Comparison of ENCODE assay signal across 8 cellular contexts in genomic region chr20:54199721-54200176, GRCh38. TPM values are rescaled to one million over a fixed set of nuclear protein-coding genes. Genes with fewer than 3 reads are reported as not detected.
DNase-seq lines count a peak whose midpoint lies in the region; ATAC-seq and TF ChIP-seq lines count a peak whose summit lies in the region.

No MANE protein-coding gene starts in this region.

- peak; percentile 64 for DNase-seq in Daoy (ENCODE audit: low read depth)
- peak; percentile 34 for DNase-seq in NCI-H748 (lab: John Stamatoyannopoulos, UW; ENCODE audit: unreplicated experiment)
- DNase-seq in activated CD4-positive, alpha-beta T cell treated with anti-CD3 and anti-CD28 coated beads, Interleukin-2, amount 50 U/mL, for 4 hours: peak; percentile 58 to 70
- DNase-seq in dorsolateral prefrontal cortex: peak; percentile 67 to 91 (median 80)
- peak; percentile 72 for DNase-seq in lower lobe of right lung
- DNase-seq in stimulated activated CD8-positive, alpha-beta memory T cell treated with anti-CD3 and anti-CD28 coated beads, Interleukin-15, amount 100 ng/mL, for 1 hour (ENCODE audit: low read depth): peak; percentile 51

- ATAC-seq in HG03139 (IDR thresholded peaks at IDR 0.05; ENCODE audit: unreplicated experiment) (peak; percentile 58), lower lobe of right lung (peak; percentile 80 to 81), HG03521 (IDR thresholded peaks at IDR 0.05; ENCODE audit: unreplicated experiment) (no peak)

- no peaks in the 10 kb centered on the region for H3K36me3 ChIP-seq in lower lobe of right lung

- intact Hi-C loops in dorsolateral prefrontal cortex (cut with DNase I): loop anchor here (2.0 to 10.0 kb wide), 3 partner anchors 102 to 625 kb away; no protein-coding TSS in a partner anchor
- intact Hi-C loops in lower lobe of right lung (cut with DNase I): loop anchor here (5.0 kb wide), 1 partner anchor 102 kb away; no protein-coding TSS in a partner anchor

- H3K27ac ChIP-seq in dorsolateral prefrontal cortex (no peak overlapping the region), lower lobe of right lung (no peak overlapping the region)

- H3K27me3 ChIP-seq in dorsolateral prefrontal cortex (no peaks in the 10 kb centered on the region), lower lobe of right lung (ENCODE audit: low read depth) (no peaks in the 10 kb centered on the region)

- no peaks in the 10 kb centered on the region for H3K4me1 ChIP-seq in lower lobe of right lung

- TF ChIP-seq CTCF in dorsolateral prefrontal cortex (IDR thresholded peaks at IDR 0.05 in 54 of 56, conservative IDR thresholded peaks at IDR 0.05 in 2 of 56; ENCODE audit: low read depth in 1 of 56, partially characterized antibody in 56 of 56) (peak; percentile 73 to 98 (median 89)), lower lobe of right lung (IDR thresholded peaks at IDR 0.05) (peak; percentile 93)

- H3K9me3 ChIP-seq in lower lobe of right lung: no peaks in the 10 kb centered on the region

- no peak overlapping the region for H3K4me3 ChIP-seq in dorsolateral prefrontal cortex
- no peak overlapping the region for H3K4me3 ChIP-seq in lower lobe of right lung

RNA-seq across cellular contexts. Expression of gene PFDN4, which starts 8.1 kb away (rescaled TPM):
- 481 and 548 TPM in 2 replicates for total RNA-seq in Daoy (2014; rRNA removed; shearing (Covaris generic))
- total RNA-seq in dorsolateral prefrontal cortex (10 to 100 TPM; 12.0 to 56.7 (median 33.2) TPM), lower lobe of right lung (15.3 TPM)

RNA-seq across cellular contexts. Expression of gene CYP24A1, which starts 26.0 kb away (rescaled TPM):
- total RNA-seq in Daoy (2014; rRNA removed; shearing (Covaris generic)): 0.46 and 1.0 TPM in 2 replicates
- total RNA-seq in dorsolateral prefrontal cortex (1 to 10 TPM in 44 of 120 experiments, under 1 TPM in 48, not detected in 28; 0.15 to 3.5 (median 0.94) TPM), lower lobe of right lung (0.21 TPM)
